Comparison of ENCODE assay signal across 31 cellular contexts in the genomic region with DNA sequence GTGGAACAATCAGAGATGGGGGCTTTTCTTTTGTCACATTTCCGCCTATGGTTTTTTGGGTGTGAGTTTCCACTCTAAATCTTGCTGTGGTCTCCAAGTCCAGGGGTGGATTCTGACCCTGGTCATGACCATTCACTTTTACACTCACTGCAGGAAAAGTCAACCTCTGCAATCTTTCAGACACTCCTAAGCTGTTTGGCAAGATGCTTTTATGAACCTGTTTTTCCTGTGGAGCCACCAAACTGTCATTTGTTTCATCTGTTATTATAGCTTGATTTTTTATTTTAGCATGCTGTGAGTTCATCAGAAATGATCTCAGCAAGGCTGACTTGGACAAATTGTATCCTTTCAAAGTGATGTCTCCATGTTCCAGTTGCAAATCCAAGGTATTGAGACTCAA. TPM values are rescaled to one million over a fixed set of nuclear protein-coding genes. Genes with fewer than 3 reads are reported as not detected.
DNase-seq lines count a peak whose midpoint lies in the region; TF ChIP-seq lines count a peak whose summit lies in the region.
"Had no signal": no experiment of that assay in that cellular context is flagged by ENCODE, and none has a peak within 500 bp of the region (broad histone marks: within the 10 kb centered on the region; RNA-seq: fewer than 3 reads in every experiment).

No MANE protein-coding gene starts in this region.

- H3K23ac ChIP-seq in trophoblast cell (ENCODE audit: low read length), result no peak overlapping the region
- H3K23ac ChIP-seq in mesenchymal stem cell (ENCODE audit: low read length in 2 of 2), result no peak overlapping the region

- H3K27me3 ChIP-seq in trophoblast cell (ENCODE audit: insufficient read depth, low read length) (no peaks in the 10 kb centered on the region), mesenchymal stem cell (ENCODE audit: control insufficient read depth in 1 of 2, insufficient read depth in 1 of 2, low read length in 2 of 2) (no peaks in the 10 kb centered on the region)
- H3K27me3 ChIP-seq: ascending aorta, gastrocnemius medialis, Peyer's patch, SJCRH30, testis had no signal

- H3K4me1 ChIP-seq in trophoblast cell (ENCODE audit: control insufficient read depth in 1 of 2, insufficient read depth in 2 of 2, low read length in 2 of 2) (peaks cover 0 to 2% of the 10 kb centered on the region in 2 experiments), mesenchymal stem cell (ENCODE audit: control insufficient read depth, insufficient read depth, low read depth, low read length) (no peaks in the 10 kb centered on the region)
- H3K4me1 ChIP-seq: ascending aorta, gastrocnemius medialis, Peyer's patch, SJCRH30, testis had no signal

- H2BK120ac ChIP-seq in trophoblast cell (ENCODE audit: insufficient read depth, low read length, poor library complexity), result no peak overlapping the region
- H2BK120ac ChIP-seq in mesenchymal stem cell (ENCODE audit: low read depth, low read length), result no peak overlapping the region

- H4K12ac ChIP-seq in trophoblast cell (ENCODE audit: low read depth, low read length), result no peak overlapping the region

- no peak overlapping the region for H3K4me2 ChIP-seq in trophoblast cell (ENCODE audit: low read length)
- H3K4me2 ChIP-seq in mesenchymal stem cell (ENCODE audit: low read length, poor library complexity, severe bottlenecking), result no peak overlapping the region

- H2AK5ac ChIP-seq in trophoblast cell (ENCODE audit: low read length), result no peak overlapping the region
- no peak overlapping the region for H2AK5ac ChIP-seq in mesenchymal stem cell (ENCODE audit: low read length, severe bottlenecking)

- H3K18ac ChIP-seq in trophoblast cell (ENCODE audit: low read length) (no peak overlapping the region), mesenchymal stem cell (ENCODE audit: low read depth in 1 of 2, low read length in 2 of 2) (no peak overlapping the region)

- H2BK15ac ChIP-seq in mesenchymal stem cell (ENCODE audit: low read depth, poor library complexity, severe bottlenecking), result no peak overlapping the region

- intact Hi-C loops in dendritic cell treated with granulocyte-macrophage colony-stimulating factor and Interleukin-4, amounts not matched to agents 40 ng/mL and 50 ng/mL, for 4 days (cut with micrococcal nuclease), result loop anchor here (5.0 kb wide), 2 partner anchors 192 to 357 kb away; a partner anchor contains a TSS
- intact Hi-C loops in activated T-helper 2 cell treated with anti-CD3 and anti-CD28 coated beads, Interferon-gamma antibody, Interleukin-2, Interleukin-4, amounts not matched to agents 10 μg/mL and 5 μg/mL and 100 μg/mL, durations not matched to agents 14 hours and 24 hours and 36 hours (cut with micrococcal nuclease), result no loop called here

- no CpG with 5 or more reads among the region's 1 CpG for WGBS in trophoblast cell (ENCODE audit: extremely low coverage, insufficient coverage, insufficient read length)
- 100% methylated on average over 1 of the region's 1 CpG for WGBS in mesenchymal stem cell

- H2AFZ ChIP-seq in trophoblast cell (ENCODE audit: insufficient read depth, low read length, poor library complexity), result no peak overlapping the region
- H2AFZ ChIP-seq in mesenchymal stem cell (ENCODE audit: low read depth, low read length), result no peak overlapping the region

- no peaks in the 10 kb centered on the region for H3K9me3 ChIP-seq in trophoblast cell (ENCODE audit: insufficient read depth, low read depth, low read length)
- H3K9me3 ChIP-seq in mesenchymal stem cell (ENCODE audit: control insufficient read depth, low read length), result no peaks in the 10 kb centered on the region
- H3K9me3 ChIP-seq: ascending aorta, gastrocnemius medialis, Peyer's patch, SJCRH30, testis had no signal

- H3K4ac ChIP-seq in trophoblast cell (ENCODE audit: low read depth, low read length) (no peak overlapping the region), mesenchymal stem cell (ENCODE audit: low read depth in 1 of 2, low read length in 2 of 2) (no peak overlapping the region)

- no peaks in the 10 kb centered on the region for H3K9me3 Mint-ChIP-seq in dendritic cell treated with granulocyte-macrophage colony-stimulating factor and Interleukin-4, amounts not matched to agents 40 ng/mL and 50 ng/mL, for 4 days
- no peaks in the 10 kb centered on the region for H3K9me3 Mint-ChIP-seq in activated T-helper 2 cell treated with anti-CD3 and anti-CD28 coated beads, Interferon-gamma antibody, Interleukin-2, Interleukin-4, amounts not matched to agents 10 μg/mL and 5 μg/mL and 100 μg/mL, durations not matched to agents 14 hours and 24 hours and 36 hours
- H3K9me3 Mint-ChIP-seq: activated CD4-positive, alpha-beta T cell treated with anti-CD3 and anti-CD28 coated beads, Interleukin-2, amount 10 ng/mL, durations not matched to agents 7 days and 5 days; activated naive CD8-positive, alpha-beta T cell treated with anti-CD3 and anti-CD28 coated beads, Interleukin-2, amount 10 ng/mL, durations not matched to agents 7 days and 5 days; CD4-positive, alpha-beta T cell; nephron; WTC11 had no signal

- no peak overlapping the region for H3K14ac ChIP-seq in trophoblast cell (ENCODE audit: low read length)
- no peak overlapping the region for H3K14ac ChIP-seq in mesenchymal stem cell (ENCODE audit: low read length in 2 of 2)

- H2BK5ac ChIP-seq in trophoblast cell (ENCODE audit: low read depth, low read length, poor library complexity) (no peak overlapping the region), mesenchymal stem cell (ENCODE audit: low read depth, low read length, poor library complexity, severe bottlenecking) (no peak overlapping the region)

- H2BK12ac ChIP-seq in trophoblast cell (ENCODE audit: low read length) (no peak overlapping the region), mesenchymal stem cell (ENCODE audit: low read length in 2 of 2) (no peak overlapping the region)

- H3K4me3 Mint-ChIP-seq in dendritic cell treated with granulocyte-macrophage colony-stimulating factor and Interleukin-4, amounts not matched to agents 40 ng/mL and 50 ng/mL, for 4 days, result no peak overlapping the region
- no peak overlapping the region for H3K4me3 Mint-ChIP-seq in activated T-helper 2 cell treated with anti-CD3 and anti-CD28 coated beads, Interferon-gamma antibody, Interleukin-2, Interleukin-4, amounts not matched to agents 10 μg/mL and 5 μg/mL and 100 μg/mL, durations not matched to agents 14 hours and 24 hours and 36 hours (ENCODE audit: low read depth)
- H3K4me3 Mint-ChIP-seq: activated CD4-positive, alpha-beta T cell treated with anti-CD3 and anti-CD28 coated beads, Interleukin-2, amount 10 ng/mL, durations not matched to agents 7 days and 5 days; activated naive CD8-positive, alpha-beta T cell treated with anti-CD3 and anti-CD28 coated beads, Interleukin-2, amount 10 ng/mL, durations not matched to agents 7 days and 5 days; CD4-positive, alpha-beta T cell; nephron; WTC11 had no signal

- peaks cover 63% of the 10 kb centered on the region for H3K36me3 Mint-ChIP-seq in dendritic cell treated with granulocyte-macrophage colony-stimulating factor and Interleukin-4, amounts not matched to agents 40 ng/mL and 50 ng/mL, for 4 days (ENCODE audit: low read depth)
- H3K36me3 Mint-ChIP-seq in activated T-helper 2 cell treated with anti-CD3 and anti-CD28 coated beads, Interferon-gamma antibody, Interleukin-2, Interleukin-4, amounts not matched to agents 10 μg/mL and 5 μg/mL and 100 μg/mL, durations not matched to agents 14 hours and 24 hours and 36 hours (ENCODE audit: low read depth), result peaks cover 67% of the 10 kb centered on the region

- H3K27me3 Mint-ChIP-seq in dendritic cell treated with granulocyte-macrophage colony-stimulating factor and Interleukin-4, amounts not matched to agents 40 ng/mL and 50 ng/mL, for 4 days, result no peaks in the 10 kb centered on the region
- H3K27me3 Mint-ChIP-seq in activated T-helper 2 cell treated with anti-CD3 and anti-CD28 coated beads, Interferon-gamma antibody, Interleukin-2, Interleukin-4, amounts not matched to agents 10 μg/mL and 5 μg/mL and 100 μg/mL, durations not matched to agents 14 hours and 24 hours and 36 hours (ENCODE audit: low read depth), result no peaks in the 10 kb centered on the region
- H3K27me3 Mint-ChIP-seq: activated CD4-positive, alpha-beta T cell treated with anti-CD3 and anti-CD28 coated beads, Interleukin-2, amount 10 ng/mL, durations not matched to agents 7 days and 5 days; activated naive CD8-positive, alpha-beta T cell treated with anti-CD3 and anti-CD28 coated beads, Interleukin-2, amount 10 ng/mL, durations not matched to agents 7 days and 5 days; CD4-positive, alpha-beta T cell had no signal

- no peak overlapping the region for H4K8ac ChIP-seq in trophoblast cell (ENCODE audit: low read depth, low read length)
- H4K8ac ChIP-seq in mesenchymal stem cell (ENCODE audit: low read length), result no peak overlapping the region

- H3K36me3 ChIP-seq in trophoblast cell (ENCODE audit: control insufficient read depth in 1 of 2, insufficient read depth in 2 of 2, low read length in 2 of 2) (peaks cover 3 to 6% of the 10 kb centered on the region in 2 experiments), mesenchymal stem cell (ENCODE audit: control insufficient read depth in 1 of 2, insufficient read depth in 2 of 2, low read depth in 1 of 2, low read length in 2 of 2) (peaks cover 7 to 78% of the 10 kb centered on the region in 2 experiments)
- H3K36me3 ChIP-seq: SJCRH30 had no signal

- TF ChIP-seq CTCF in LNCaP clone FGC (IDR thresholded peaks at IDR 0.05; ENCODE audit: control insufficient read depth, extremely low read depth, insufficient read depth), result no peak

- H3K27ac ChIP-seq in trophoblast cell (ENCODE audit: low read depth, low read length), result no peak overlapping the region
- H3K27ac ChIP-seq in mesenchymal stem cell (ENCODE audit: low read length, poor library complexity, severe bottlenecking), result no peak overlapping the region
- H3K27ac ChIP-seq: ascending aorta, HL-60, Peyer's patch, SJCRH30, testis had no signal

- no peak overlapping the region for H3K9ac ChIP-seq in trophoblast cell (ENCODE audit: low read length)
- no peak overlapping the region for H3K9ac ChIP-seq in mesenchymal stem cell (ENCODE audit: low read length)

- no peaks in the 10 kb centered on the region for H3K79me2 ChIP-seq in trophoblast cell (ENCODE audit: control insufficient read depth, insufficient read depth, low read length, poor library complexity)

- H3K79me1 ChIP-seq in trophoblast cell (ENCODE audit: low read length) (no peaks in the 10 kb centered on the region), mesenchymal stem cell (replicated peaks; ENCODE audit: low read length, poor library complexity, severe bottlenecking) (no peaks in the 10 kb centered on the region)

- H3K27ac Mint-ChIP-seq in dendritic cell treated with granulocyte-macrophage colony-stimulating factor and Interleukin-4, amounts not matched to agents 40 ng/mL and 50 ng/mL, for 4 days, result peak overlapping the region; percentile 85
- H3K27ac Mint-ChIP-seq in activated T-helper 2 cell treated with anti-CD3 and anti-CD28 coated beads, Interferon-gamma antibody, Interleukin-2, Interleukin-4, amounts not matched to agents 10 μg/mL and 5 μg/mL and 100 μg/mL, durations not matched to agents 14 hours and 24 hours and 36 hours, result no peak overlapping the region
- H3K27ac Mint-ChIP-seq: activated CD4-positive, alpha-beta T cell treated with anti-CD3 and anti-CD28 coated beads, Interleukin-2, amount 10 ng/mL, durations not matched to agents 7 days and 5 days; activated naive CD8-positive, alpha-beta T cell treated with anti-CD3 and anti-CD28 coated beads, Interleukin-2, amount 10 ng/mL, durations not matched to agents 7 days and 5 days; CD4-positive, alpha-beta T cell; nephron had no signal

- no peak overlapping the region for H4K91ac ChIP-seq in trophoblast cell (ENCODE audit: low read depth, low read length)
- H4K91ac ChIP-seq in mesenchymal stem cell (ENCODE audit: low read length), result no peak overlapping the region

- DNase-seq in SIG-M5 treated with dmso at 0.1 percent for 504 hours (lab: John Stamatoyannopoulos, UW; ENCODE audit: unreplicated experiment) (peak; percentile 11), SIG-M5 (lab: John Stamatoyannopoulos, UW) (no peak), LNCaP clone FGC (ENCODE audit: low read depth) (peak; percentile 83), trophoblast cell (peak; percentile 68 to 87), A172 (ENCODE audit: low spot score) (no peak), mesenchymal stem cell (no peak)
- no peak for DNase-seq in activated T-helper 2 cell treated with anti-CD3 and anti-CD28 coated beads, Interferon-gamma antibody, Interleukin-2, Interleukin-4, amounts not matched to agents 10 μg/mL and 5 μg/mL and 100 μg/mL, durations not matched to agents 14 hours and 24 hours and 36 hours (ENCODE audit: low spot score)
- DNase-seq: 8988T; activated CD4-positive, alpha-beta T cell treated with anti-CD3 and anti-CD28 coated beads, Interleukin-2, amount 10 ng/mL, durations not matched to agents 7 days and 5 days; activated effector memory CD4-positive, alpha-beta T cell treated with Interleukin-2 at 50 U/mL for 16 hours; activated naive CD8-positive, alpha-beta T cell treated with anti-CD3 and anti-CD28 coated beads, Interleukin-2, amount 10 ng/mL, durations not matched to agents 7 days and 5 days; CD4-positive, alpha-beta T cell; EL; gastrocnemius medialis; kidney; NCI-H1417 treated with DMSO at 0.1 percent for 48 hours; NCI-H2029 treated with DMSO at 0.1 percent for 48 hours; NCI-H524 treated with DMSO at 0.1 percent for 48 hours; Peyer's patch; SJCRH30; stimulated activated naive CD4-positive, alpha-beta T cell; testis had no signal

- H3K4me1 Mint-ChIP-seq in dendritic cell treated with granulocyte-macrophage colony-stimulating factor and Interleukin-4, amounts not matched to agents 40 ng/mL and 50 ng/mL, for 4 days (ENCODE audit: low read depth), result peaks cover 20% of the 10 kb centered on the region
- peaks cover 4% of the 10 kb centered on the region for H3K4me1 Mint-ChIP-seq in activated T-helper 2 cell treated with anti-CD3 and anti-CD28 coated beads, Interferon-gamma antibody, Interleukin-2, Interleukin-4, amounts not matched to agents 10 μg/mL and 5 μg/mL and 100 μg/mL, durations not matched to agents 14 hours and 24 hours and 36 hours (ENCODE audit: low read depth)
- H3K4me1 Mint-ChIP-seq: activated CD4-positive, alpha-beta T cell treated with anti-CD3 and anti-CD28 coated beads, Interleukin-2, amount 10 ng/mL, durations not matched to agents 7 days and 5 days had no signal

- H3K4me3 ChIP-seq in LNCaP clone FGC (ENCODE audit: low read depth, low read length) (peak overlapping the region; percentile 2; the same call in 1 of the 2 replicates), trophoblast cell (ENCODE audit: low read depth, low read length) (no peak overlapping the region), mesenchymal stem cell (ENCODE audit: insufficient read depth in 1 of 2, low read depth in 1 of 2, low read length in 2 of 2) (no peak overlapping the region)
- H3K4me3 ChIP-seq: ascending aorta, coronary artery, gastrocnemius medialis, Peyer's patch, SJCRH30, testis had no signal

RNA-seq across cellular contexts. Expression of a gene that starts 25.1 kb away (rescaled TPM):
- polyA plus RNA-seq in trophoblast cell (2013), result 0.04 TPM in 1 of 2 replicates, not detected in the other
- not detected in 2 replicates for total RNA-seq in A172 (2014; rRNA removed; shearing (Covaris generic))
- 0.03 TPM for polyA plus RNA-seq in mesenchymal stem cell (2013, experiment 1 of 2)
- 0.10 TPM for polyA plus RNA-seq in mesenchymal stem cell (2013, experiment 2 of 2)
- 0.50 and 0.92 TPM in 2 replicates for total RNA-seq in activated T-helper 2 cell treated with anti-CD3 and anti-CD28 coated beads, Interferon-gamma antibody, Interleukin-2, Interleukin-4, amounts not matched to agents 10 μg/mL and 5 μg/mL and 100 μg/mL, durations not matched to agents 14 hours and 24 hours and 36 hours
- total RNA-seq: ascending aorta, cardiac septum, osteocyte, Peyer's patch, skeletal muscle tissue had no signal

Comparison
In these comparisons a context has a peak if more than half of its experiments do, and no peak if none do; other contexts are left out.
1. DNase-seq: peak in SIG-M5 treated with dmso at 0.1 percent for 504 hours (single experiment), LNCaP clone FGC (single experiment) and trophoblast cell (2 of 2); none in SIG-M5 (single experiment), A172 (single experiment), mesenchymal stem cell (single experiment) and activated T-helper 2 cell treated with anti-CD3 and anti-CD28 coated beads, Interferon-gamma antibody, Interleukin-2, Interleukin-4, amounts not matched to agents 10 μg/mL and 5 μg/mL and 100 μg/mL, durations not matched to agents 14 hours and 24 hours and 36 hours (single experiment).